ENCODE assay signal across 23 cellular contexts in the genomic region with DNA sequence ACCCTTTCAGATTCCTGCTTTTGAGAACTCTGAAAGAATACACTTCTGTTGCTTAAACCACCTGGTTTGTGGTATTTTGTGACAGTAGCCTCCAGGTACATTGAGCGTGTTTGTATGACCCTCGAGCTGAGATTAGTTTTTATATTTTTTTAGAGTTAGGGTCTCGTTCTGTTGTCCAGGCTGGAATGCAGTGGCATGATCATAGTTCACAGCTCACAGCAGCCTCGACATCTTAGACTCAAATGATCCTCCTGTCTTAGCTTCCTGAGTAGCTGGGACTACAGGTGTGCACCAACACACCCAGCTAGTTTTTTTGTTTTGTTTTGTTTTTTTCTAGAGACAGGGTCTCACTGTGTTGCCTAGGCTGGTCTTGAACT. TPM values are rescaled to one million over a fixed set of nuclear protein-coding genes. Genes with fewer than 3 reads are reported as not detected.
A peak's percentile ranks its signal among the peaks of the same experiment; 100 is the strongest.
DNase-seq lines count a peak whose midpoint lies in the region; ATAC-seq, FAIRE-seq and TF ChIP-seq lines count a peak whose summit lies in the region.
"Had no signal": no experiment of that assay in that cellular context is flagged by ENCODE, and none has a peak within 500 bp of the region (broad histone marks: within the 10 kb centered on the region; RNA-seq: fewer than 3 reads in every experiment).

No MANE protein-coding gene starts in this region.

- H3K9me3 ChIP-seq in HepG2 (ENCODE audit: low read length) (no peaks in the 10 kb centered on the region), right lobe of liver (no peaks in the 10 kb centered on the region), trophoblast cell (ENCODE audit: insufficient read depth, low read depth, low read length) (no peaks in the 10 kb centered on the region)
- H3K9me3 ChIP-seq: A549, HAP-1 had no signal

- 9% methylated on average over 4 of the region's 4 CpGs for WGBS in HepG2 (ENCODE audit: low lambda C conversion rate)
- WGBS in right lobe of liver (ENCODE audit: insufficient coverage, low coverage, low lambda C conversion rate, missing lambda C conversion rate) = 93% methylated on average over 2 of the region's 4 CpGs
- no CpG with 5 or more reads among the region's 4 CpGs for WGBS in trophoblast cell (ENCODE audit: extremely low coverage, insufficient coverage, insufficient read length)

- H3K4me2 ChIP-seq in HepG2 (ENCODE audit: low read depth, low read length) (peak overlapping the region; percentile 91), trophoblast cell (ENCODE audit: low read length) (no peak overlapping the region)
- H3K4me2 ChIP-seq: A549 had no signal

- no peak overlapping the region for H3K18ac ChIP-seq in trophoblast cell (ENCODE audit: low read length)

- H3K4me3 ChIP-seq in HepG2 (replicated peaks in 1 of 3; ENCODE audit: insufficient read depth in 1 of 3, low read depth in 2 of 3, low read length in 3 of 3) = peak overlapping the region in 2 of 3 experiments; percentile 27 to 56; a peak in 2 of 6 replicates
- H3K4me3 ChIP-seq in right lobe of liver = no peak overlapping the region
- no peak overlapping the region for H3K4me3 ChIP-seq in trophoblast cell (ENCODE audit: low read depth, low read length)
- H3K4me3 ChIP-seq: A549, GM23248, HAP-1 had no signal

- H3K79me1 ChIP-seq in trophoblast cell (ENCODE audit: low read length) = peaks cover 13% of the 10 kb centered on the region

- POLR2A ChIA-PET in HepG2 (lab: Yijun Ruan, JAX) = interaction anchor here (0.8 to 12.1 kb wide), 5 partner anchors 8 to 319 kb away, joined by 3 to 239 read pairs (median 9); a partner anchor contains a TSS
- POLR2A ChIA-PET in RWPE1 (lab: Yijun Ruan, JAX; ENCODE audit: low non-redundant PET) = interaction anchor here (0.5 kb wide), 1 partner anchor 430 kb away, joined by 3 read pairs; no protein-coding TSS in a partner anchor

- H2BK5ac ChIP-seq in trophoblast cell (ENCODE audit: low read depth, low read length, poor library complexity) = no peak overlapping the region

- no peak overlapping the region for H3K23ac ChIP-seq in trophoblast cell (ENCODE audit: low read length)

- TF ChIP-seq RAD21 in HepG2 (CRISPR knock-in tag; IDR thresholded peaks at IDR 0.05) = no peak

- CTCF ChIA-PET in HepG2 (lab: Yijun Ruan, JAX; ENCODE audit: low intra/inter-chr PET ratio, low total read pairs) = interaction anchor here (2.6 kb wide), 1 partner anchor 23 kb away, joined by 8 read pairs; no protein-coding TSS in a partner anchor
- CTCF ChIA-PET in RWPE1 (lab: Yijun Ruan, JAX) = interaction anchor here (0.7 to 1.1 kb wide), 3 partner anchors 10 to 97 kb away, joined by 3 to 5 read pairs (median 3); no protein-coding TSS in a partner anchor

- H3K27ac ChIP-seq in HepG2 (ENCODE audit: extremely low read length, insufficient read depth, low read length) (peak overlapping the region; percentile 82), right lobe of liver (no peak overlapping the region), RWPE1 (peak overlapping the region; percentile 6; the same call in 1 of the 2 replicates), trophoblast cell (ENCODE audit: low read depth, low read length) (peak overlapping the region; percentile 26)
- H3K27ac ChIP-seq: 22Rv1, GM23248, HL-60 had no signal

- ATAC-seq in HepG2 = no peak
- no peak for ATAC-seq in right lobe of liver
- ATAC-seq: A549; CD8-positive, alpha-beta T cell had no signal

- FAIRE-seq in HepG2 (lab: Jason Lieb, UNC) = no peak
- FAIRE-seq: A549, GM12891, HTR-8/SVneo had no signal

- intact Hi-C loops in HepG2 (cut with micrococcal nuclease; ENCODE audit: unreplicated experiment) (loop anchor here (2.0 to 10.0 kb wide), 2 partner anchors 22 to 1316 kb away; no protein-coding TSS in a partner anchor), right lobe of liver (cut with DNase I) (no loop called here)

- H2BK120ac ChIP-seq in trophoblast cell (ENCODE audit: insufficient read depth, low read length, poor library complexity) = no peak overlapping the region

- H3K4me1 ChIP-seq in HepG2 (ENCODE audit: insufficient read depth, low read length) = peaks cover 92% of the 10 kb centered on the region
- peaks cover 0 to 25% (median 9%) of the 10 kb centered on the region in 4 donors for H3K4me1 ChIP-seq in right lobe of liver
- H3K4me1 ChIP-seq in trophoblast cell (ENCODE audit: control insufficient read depth in 1 of 2, insufficient read depth in 2 of 2, low read length in 2 of 2) = peaks cover 8 to 13% of the 10 kb centered on the region in 2 experiments

- in situ Hi-C loops in HepG2 (cut with HindIII; ENCODE audit: extremely low pct_ligation_motif_present, low pct_unique_long_range_greater_than_20kb) = no loop called here

- H3K36me3 ChIP-seq in HepG2 (replicated peaks in 1 of 2; ENCODE audit: control insufficient read depth in 1 of 2, insufficient read depth in 2 of 2, low read length in 2 of 2) (no peaks in the 10 kb centered on the region), right lobe of liver (no peaks in the 10 kb centered on the region), trophoblast cell (ENCODE audit: control insufficient read depth in 1 of 2, insufficient read depth in 2 of 2, low read length in 2 of 2) (no peaks in the 10 kb centered on the region)
- H3K36me3 ChIP-seq: HAP-1 had no signal

- TF ChIP-seq EP300 in HepG2 (IDR thresholded peaks at IDR 0.05; ENCODE audit: low read depth in 2 of 2, low read length in 2 of 2) = no peak
- TF ChIP-seq EP300 in HepG2 (CRISPR knock-in tag; IDR thresholded peaks at IDR 0.05; ENCODE audit: borderline replicate concordance) = no peak

- TF ChIP-seq CTCF in HepG2 (CRISPR knock-in tag; IDR thresholded peaks at IDR 0.05) (no peak), right lobe of liver (IDR thresholded peaks at IDR 0.05) (no peak), RWPE1 (conservative IDR thresholded peaks at IDR 0.05; ENCODE audit: low read depth) (no peak)

- H2AFZ ChIP-seq in HepG2 (ENCODE audit: low read length) (peak overlapping the region; percentile 44), trophoblast cell (ENCODE audit: insufficient read depth, low read length, poor library complexity) (no peak overlapping the region)
- H2AFZ ChIP-seq: GM23248 had no signal

- no peak overlapping the region for H4K91ac ChIP-seq in trophoblast cell (ENCODE audit: low read depth, low read length)

- no peak overlapping the region for H2BK12ac ChIP-seq in trophoblast cell (ENCODE audit: low read length)

- H3K27me3 ChIP-seq in HepG2 (ENCODE audit: control insufficient read depth in 1 of 2, insufficient read depth in 2 of 2, low read length in 2 of 2) = peaks cover 0 to 9% of the 10 kb centered on the region in 2 experiments; a peak in 1 of 5 replicates
- no peaks in the 10 kb centered on the region for H3K27me3 ChIP-seq in right lobe of liver
- no peaks in the 10 kb centered on the region for H3K27me3 ChIP-seq in trophoblast cell (ENCODE audit: insufficient read depth, low read length)

- no peak overlapping the region for H3K14ac ChIP-seq in trophoblast cell (ENCODE audit: low read length)

- H2AK5ac ChIP-seq in trophoblast cell (ENCODE audit: low read length) = no peak overlapping the region

- H3K4ac ChIP-seq in trophoblast cell (ENCODE audit: low read depth, low read length) = no peak overlapping the region

- H3K9ac ChIP-seq in HepG2 (ENCODE audit: insufficient read depth, low read depth, low read length) = peak overlapping the region; percentile 72
- H3K9ac ChIP-seq in trophoblast cell (ENCODE audit: low read length) = no peak overlapping the region
- H3K9ac ChIP-seq: GM23248 had no signal

- no peaks in the 10 kb centered on the region for H4K20me1 ChIP-seq in HepG2 (ENCODE audit: insufficient read depth, low read length)

- H3K79me2 ChIP-seq in HepG2 (ENCODE audit: insufficient read depth, low read length) (peaks cover under 1% of the 10 kb centered on the region), trophoblast cell (ENCODE audit: control insufficient read depth, insufficient read depth, low read length, poor library complexity) (peaks cover 7% of the 10 kb centered on the region)

- no TSS peak for BruUV-seq in HepG2 (replicated peaks; lab: Mats Ljungman, UMichigan)

- no peak for DNase-seq in HepG2 (ENCODE audit: low spot score)
- no peak for DNase-seq in right lobe of liver
- DNase-seq in RWPE1 (ENCODE audit: low spot score) = no peak
- no peak for DNase-seq in trophoblast cell
- DNase-seq in NCI-H1092 treated with DMSO at 0.1 percent for 48 hours (lab: John Stamatoyannopoulos, UW) = no peak
- DNase-seq in dermis blood vessel endothelial cell = no peak
- DNase-seq in HPDE6-E6E7 (ENCODE audit: extremely low spot score) = no peak
- DNase-seq: AML-193; CD8-positive, alpha-beta T cell; DMS 273 treated with DMSO at 0.1 percent for 48 hours; DMS53; DND-41; EL; GM23248; KBM-7 had no signal

- no peak for TF ChIP-seq POLR2A in HepG2 (IDR thresholded peaks at IDR 0.05; ENCODE audit: insufficient read depth in 1 of 2, low read depth in 2 of 2, low read length in 2 of 2)
- no peak for TF ChIP-seq POLR2A in right lobe of liver (IDR thresholded peaks at IDR 0.05)

- H4K12ac ChIP-seq in trophoblast cell (ENCODE audit: low read depth, low read length) = no peak overlapping the region

- no peak overlapping the region for H4K8ac ChIP-seq in trophoblast cell (ENCODE audit: low read depth, low read length)

RNA-seq across cellular contexts. Expression of a gene that starts 4.5 kb away (rescaled TPM):
- total RNA-seq in HepG2 (2016; rRNA removed; fragmentation: Illumina TruSeq; extraction: Trizol) (11.7 and 12.6 TPM in 2 replicates), right lobe of liver (10 to 100 TPM; 12.2 to 23.5 (median 17.7) TPM), dermis blood vessel endothelial cell (40.2 and 51.3 TPM in 2 replicates)
- 1.3 and 1.4 TPM in 2 replicates for total RNA-seq in HepG2 (2016; cell fraction: cytosol; rRNA removed; fragmentation: Illumina TruSeq; extraction: Trizol; ENCODE audit: low read depth)
- 9.9 and 12.5 TPM in 2 replicates for total RNA-seq in HepG2 (2016; cell fraction: insoluble cytoplasmic fraction; rRNA removed; fragmentation: Illumina TruSeq; extraction: Trizol)
- total RNA-seq in HepG2 (2016; cell fraction: membrane; rRNA removed; fragmentation: Illumina TruSeq; extraction: Trizol) = 6.5 and 6.9 TPM in 2 replicates
- 12.3 and 13.3 TPM in 2 replicates for total RNA-seq in HepG2 (2016; cell fraction: nucleus; rRNA removed; fragmentation: Illumina TruSeq; extraction: Trizol)
- 5.9 and 7.6 TPM in 2 replicates for polyA plus RNA-seq in HepG2 (2011; rRNA removed)
- 5.4 and 6.5 TPM in 2 replicates for polyA plus RNA-seq in HepG2 (2011; cell fraction: cytosol; rRNA removed)
- 13.1 and 13.2 TPM in 2 replicates for polyA plus RNA-seq in HepG2 (2011; cell fraction: nucleus; rRNA removed)
- polyA plus RNA-seq in HepG2 (2012) = 4.2 and 5.8 TPM in 2 replicates
- 0.55 and 0.58 TPM in 2 replicates for polyA plus RNA-seq in HepG2 (2016; cell fraction: cytosol; fragmentation: Illumina TruSeq; extraction: Trizol; ENCODE audit: low read depth)
- 4.7 and 5.5 TPM in 2 replicates for polyA plus RNA-seq in HepG2 (2016; cell fraction: insoluble cytoplasmic fraction; fragmentation: Illumina TruSeq; extraction: Trizol; ENCODE audit: low read depth)
- polyA plus RNA-seq in HepG2 (2016; cell fraction: membrane; fragmentation: Illumina TruSeq; extraction: Trizol; ENCODE audit: low read depth) = 1.4 and 1.5 TPM in 2 replicates
- polyA plus RNA-seq in HepG2 (2016; cell fraction: nucleus; fragmentation: Illumina TruSeq; extraction: Trizol; ENCODE audit: insufficient read depth, low read depth) = 10.7 and 12.0 TPM in 2 replicates
- 13.8 and 32.7 TPM in 2 replicates for polyA minus RNA-seq in HepG2 (2011; rRNA and poly(A)+ RNA removed; ENCODE audit: low replicate concordance)
- 17.7 TPM in 2 replicates for polyA minus RNA-seq in HepG2 (2011; cell fraction: cytosol; rRNA and poly(A)+ RNA removed)
- polyA minus RNA-seq in HepG2 (2011; cell fraction: nucleus; rRNA and poly(A)+ RNA removed) = 13.6 and 16.7 TPM in 2 replicates
- polyA plus RNA-seq in trophoblast cell (2013) = 12.7 and 13.3 TPM in 2 replicates

RNA-seq across cellular contexts. Expression of a gene that starts 41.9 kb away (rescaled TPM):
- total RNA-seq in HepG2 (2016; rRNA removed; fragmentation: Illumina TruSeq; extraction: Trizol) (45.7 and 50.6 TPM in 2 replicates), right lobe of liver (10 to 100 TPM in 3 of 6 experiments, 1 to 10 TPM in 3; 7.9 to 11.3 (median 9.9) TPM), dermis blood vessel endothelial cell (23.5 and 32.1 TPM in 2 replicates)
- total RNA-seq in HepG2 (2016; cell fraction: cytosol; rRNA removed; fragmentation: Illumina TruSeq; extraction: Trizol; ENCODE audit: low read depth) = 8.3 and 9.3 TPM in 2 replicates
- 42.0 and 58.8 TPM in 2 replicates for total RNA-seq in HepG2 (2016; cell fraction: insoluble cytoplasmic fraction; rRNA removed; fragmentation: Illumina TruSeq; extraction: Trizol)
- total RNA-seq in HepG2 (2016; cell fraction: membrane; rRNA removed; fragmentation: Illumina TruSeq; extraction: Trizol) = 17.4 and 19.5 TPM in 2 replicates
- 25.7 and 30.2 TPM in 2 replicates for total RNA-seq in HepG2 (2016; cell fraction: nucleus; rRNA removed; fragmentation: Illumina TruSeq; extraction: Trizol)
- 16.3 and 20.1 TPM in 2 replicates for polyA plus RNA-seq in HepG2 (2011; rRNA removed)
- 22.4 and 24.8 TPM in 2 replicates for polyA plus RNA-seq in HepG2 (2011; cell fraction: cytosol; rRNA removed)
- 21.8 and 23.8 TPM in 2 replicates for polyA plus RNA-seq in HepG2 (2011; cell fraction: nucleus; rRNA removed)
- polyA plus RNA-seq in HepG2 (2012) = 20.0 and 27.9 TPM in 2 replicates
- polyA plus RNA-seq in HepG2 (2016; cell fraction: cytosol; fragmentation: Illumina TruSeq; extraction: Trizol; ENCODE audit: low read depth) = 8.7 and 10.9 TPM in 2 replicates
- polyA plus RNA-seq in HepG2 (2016; cell fraction: insoluble cytoplasmic fraction; fragmentation: Illumina TruSeq; extraction: Trizol; ENCODE audit: low read depth) = 48.9 and 53.9 TPM in 2 replicates
- polyA plus RNA-seq in HepG2 (2016; cell fraction: membrane; fragmentation: Illumina TruSeq; extraction: Trizol; ENCODE audit: low read depth) = 14.7 and 15.1 TPM in 2 replicates
- 39.3 and 45.1 TPM in 2 replicates for polyA plus RNA-seq in HepG2 (2016; cell fraction: nucleus; fragmentation: Illumina TruSeq; extraction: Trizol; ENCODE audit: insufficient read depth, low read depth)
- polyA minus RNA-seq in HepG2 (2011; rRNA and poly(A)+ RNA removed; ENCODE audit: low replicate concordance) = 14.1 and 24.6 TPM in 2 replicates
- 13.8 and 14.6 TPM in 2 replicates for polyA minus RNA-seq in HepG2 (2011; cell fraction: cytosol; rRNA and poly(A)+ RNA removed)
- polyA minus RNA-seq in HepG2 (2011; cell fraction: nucleus; rRNA and poly(A)+ RNA removed) = 52.5 and 60.9 TPM in 2 replicates
- 7.0 and 7.3 TPM in 2 replicates for polyA plus RNA-seq in trophoblast cell (2013)

RNA-seq across cellular contexts. Expression of a gene that starts 58.8 kb away (rescaled TPM):
- total RNA-seq in HepG2 (2016; rRNA removed; fragmentation: Illumina TruSeq; extraction: Trizol) (0.14 TPM in 1 of 2 replicates, not detected in the other), right lobe of liver (10 to 100 TPM in 3 of 6 experiments, 1 to 10 TPM in 3; 8.2 to 14.1 (median 9.5) TPM), dermis blood vessel endothelial cell (2.2 and 2.9 TPM in 2 replicates)
- not detected in 2 replicates for total RNA-seq in HepG2 (2016; cell fraction: cytosol; rRNA removed; fragmentation: Illumina TruSeq; extraction: Trizol; ENCODE audit: low read depth)
- not detected in 2 replicates for total RNA-seq in HepG2 (2016; cell fraction: insoluble cytoplasmic fraction; rRNA removed; fragmentation: Illumina TruSeq; extraction: Trizol)
- total RNA-seq in HepG2 (2016; cell fraction: membrane; rRNA removed; fragmentation: Illumina TruSeq; extraction: Trizol) = not detected in 2 replicates
- total RNA-seq in HepG2 (2016; cell fraction: nucleus; rRNA removed; fragmentation: Illumina TruSeq; extraction: Trizol) = 0.34 TPM in 1 of 2 replicates, not detected in the other
- 0.44 and 0.85 TPM in 2 replicates for polyA plus RNA-seq in HepG2 (2011; rRNA removed)
- polyA plus RNA-seq in HepG2 (2011; cell fraction: cytosol; rRNA removed) = 0.12 and 0.22 TPM in 2 replicates
- 0.50 and 1.0 TPM in 2 replicates for polyA plus RNA-seq in HepG2 (2011; cell fraction: nucleus; rRNA removed)
- 0.07 TPM in 1 of 2 replicates, not detected in the other for polyA plus RNA-seq in HepG2 (2012)
- 0.08 TPM in 1 of 2 replicates, not detected in the other for polyA plus RNA-seq in HepG2 (2016; cell fraction: cytosol; fragmentation: Illumina TruSeq; extraction: Trizol; ENCODE audit: low read depth)
- polyA plus RNA-seq in HepG2 (2016; cell fraction: insoluble cytoplasmic fraction; fragmentation: Illumina TruSeq; extraction: Trizol; ENCODE audit: low read depth) = not detected in 2 replicates
- polyA plus RNA-seq in HepG2 (2016; cell fraction: membrane; fragmentation: Illumina TruSeq; extraction: Trizol; ENCODE audit: low read depth) = 0.16 TPM in 1 of 2 replicates, not detected in the other
- 0.67 TPM in 1 of 2 replicates, not detected in the other for polyA plus RNA-seq in HepG2 (2016; cell fraction: nucleus; fragmentation: Illumina TruSeq; extraction: Trizol; ENCODE audit: insufficient read depth, low read depth)
- 0.56 and 0.72 TPM in 2 replicates for polyA minus RNA-seq in HepG2 (2011; rRNA and poly(A)+ RNA removed; ENCODE audit: low replicate concordance)
- not detected in 2 replicates for polyA minus RNA-seq in HepG2 (2011; cell fraction: cytosol; rRNA and poly(A)+ RNA removed)
- polyA minus RNA-seq in HepG2 (2011; cell fraction: nucleus; rRNA and poly(A)+ RNA removed) = 0.13 and 1.1 TPM in 2 replicates
- 3.4 and 3.9 TPM in 2 replicates for polyA plus RNA-seq in trophoblast cell (2013)
- total RNA-seq: CD8-positive, alpha-beta T cell; G401; GM23248 had no signal
- polyA plus RNA-seq: BJ, GM23248 had no signal

Comparison
In these comparisons a context has a peak if more than half of its experiments do, and no peak if none do; other contexts are left out.
1. H3K27ac ChIP-seq: peak in HepG2 (single experiment), RWPE1 (single experiment) and trophoblast cell (single experiment); none in right lobe of liver (0 of 3).
2. H3K4me3 ChIP-seq: peak in HepG2 (2 of 3); none in right lobe of liver (0 of 3) and trophoblast cell (single experiment).